ENCODE assay signal across 13 cellular contexts in the genomic region with DNA sequence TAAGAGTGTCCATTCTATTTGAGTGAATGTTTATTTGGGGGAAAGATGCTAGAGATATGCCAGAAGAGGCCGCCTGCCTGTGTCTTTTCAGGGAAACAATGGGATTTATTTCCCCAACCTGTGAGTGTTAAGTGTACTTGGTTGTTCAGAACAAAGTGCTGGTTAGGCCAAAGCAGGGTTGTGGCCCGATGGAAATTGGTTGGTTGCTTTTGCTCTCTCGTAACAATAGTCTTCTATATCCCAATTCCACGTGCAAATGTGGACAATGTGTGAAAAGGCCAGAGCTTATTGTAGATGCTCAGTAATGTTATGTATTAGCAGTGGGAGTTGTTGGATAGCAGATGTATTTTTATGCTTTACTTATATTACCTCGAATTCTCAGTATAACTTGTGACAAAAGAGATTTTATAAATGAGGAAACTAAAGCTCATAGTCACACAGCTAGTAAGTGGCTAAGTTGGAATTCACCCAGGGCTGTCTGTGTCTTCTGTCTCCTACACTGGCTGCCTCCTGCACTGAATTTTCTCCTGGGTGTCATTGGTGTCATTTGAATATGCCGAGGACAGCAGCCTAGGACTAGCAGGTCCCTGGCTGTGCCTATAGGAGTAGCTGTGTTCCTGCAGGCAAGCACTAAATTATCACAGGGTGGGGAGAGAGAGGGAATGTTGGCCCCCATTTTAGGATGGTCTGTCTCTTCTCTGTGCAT. TPM values are rescaled to one million over a fixed set of nuclear protein-coding genes. Genes with fewer than 3 reads are reported as not detected.
A peak's percentile ranks its signal among the peaks of the same experiment; 100 is the strongest.
DNase-seq lines count a peak whose midpoint lies in the region; ATAC-seq and TF ChIP-seq lines count a peak whose summit lies in the region.
"Had no signal": no experiment of that assay in that cellular context is flagged by ENCODE, and none has a peak within 500 bp of the region (broad histone marks: within the 10 kb centered on the region; RNA-seq: fewer than 3 reads in every experiment).

No MANE protein-coding gene starts in this region.

- POLR2A ChIA-PET in A673 (lab: Charles Lee; ENCODE audit: low non-redundant PET), result no interaction called here

- TF ChIP-seq CTCF in A673 (conservative IDR thresholded peaks at IDR 0.05; ENCODE audit: low read depth, low read length), result no peak
- TF ChIP-seq CTCF in HL-60 (IDR thresholded peaks at IDR 0.05; ENCODE audit: insufficient read depth, low read length), result no peak
- TF ChIP-seq CTCF in nephron progenitor cell (IDR thresholded peaks at IDR 0.05), result no peak
- no peak for TF ChIP-seq CTCF in GM13977 (IDR thresholded peaks at IDR 0.05; ENCODE audit: extremely low read depth, insufficient read depth, missing control alignments)

- no TSS peak for BruUV-seq in A673 (replicated peaks; lab: Mats Ljungman, UMichigan)

- intact Hi-C loops in A673 (cut with micrococcal nuclease; ENCODE audit: unreplicated experiment), result no loop called here

- CTCF ChIA-PET in A673 (lab: Charles Lee), result interaction anchor here (0.6 kb wide), 1 partner anchor 191 kb away, joined by 3 read pairs; no protein-coding TSS in a partner anchor

- peaks cover 4% of the 10 kb centered on the region for H3K27me3 Mint-ChIP-seq in nephron progenitor cell (ENCODE audit: low read depth, poor library complexity)
- H3K27me3 Mint-ChIP-seq: activated CD4-positive, alpha-beta T cell treated with anti-CD3 and anti-CD28 coated beads, Interleukin-2, amount 10 ng/mL, durations not matched to agents 24 days and 14 days had no signal

- peaks cover 25% of the 10 kb centered on the region for H3K9me3 Mint-ChIP-seq in nephron progenitor cell

- H3K4me1 Mint-ChIP-seq in nephron progenitor cell, result peaks cover 18% of the 10 kb centered on the region

- no peaks in the 10 kb centered on the region for H3K27me3 ChIP-seq in A673 (replicated peaks; ENCODE audit: insufficient read depth, low read depth, low read length, poor library complexity)
- H3K27me3 ChIP-seq in HL-60 (ENCODE audit: insufficient read depth, poor library complexity, severe bottlenecking), result no peaks in the 10 kb centered on the region

- in situ Hi-C loops in GM13977 (cut with MboI; ENCODE audit: low pct_unique_long_range_greater_than_20kb, low sequenced_read_pairs, unreplicated experiment), result no loop called here

- peak overlapping the region; percentile 22 for H3K27ac Mint-ChIP-seq in nephron progenitor cell
- H3K27ac Mint-ChIP-seq: activated CD4-positive, alpha-beta T cell treated with anti-CD3 and anti-CD28 coated beads, Interleukin-2, amount 10 ng/mL, durations not matched to agents 24 days and 14 days; activated naive CD4-positive, alpha-beta T cell treated with anti-CD3 and anti-CD28 coated beads, Interleukin-2, amount 50 U/mL, for 72 hours had no signal

- H3K36me3 Mint-ChIP-seq in nephron progenitor cell (ENCODE audit: low read depth), result peaks cover 32% of the 10 kb centered on the region

- H3K4me1 ChIP-seq in A673 (ENCODE audit: insufficient read depth, low read length, poor library complexity, severe bottlenecking), result peaks cover 9% of the 10 kb centered on the region

- H3K27ac ChIP-seq in A673 (ENCODE audit: low read depth, low read length, poor library complexity, severe bottlenecking) (peak overlapping the region; percentile 19), HL-60 (replicated peaks) (peak overlapping the region; percentile 22; the same call in 1 of the 2 replicates), epithelial cell of prostate (peak overlapping the region; percentile 6)

- H3K4me3 Mint-ChIP-seq in nephron progenitor cell, result no peak overlapping the region
- H3K4me3 Mint-ChIP-seq: activated CD4-positive, alpha-beta T cell treated with anti-CD3 and anti-CD28 coated beads, Interleukin-2, amount 10 ng/mL, durations not matched to agents 24 days and 14 days had no signal

- DNase-seq in A673 (ENCODE audit: low spot score) (peak; percentile 11), HL-60 (ENCODE audit: low read depth in 1 of 2, low spot score in 1 of 2) (no peak), epithelial cell of prostate (ENCODE audit: low read depth, low spot score) (no peak), nephron progenitor cell (no peak), GM13977 (ENCODE audit: low spot score) (no peak), NCI-H446 (lab: John Stamatoyannopoulos, UW) (no peak), DMS153 (lab: John Stamatoyannopoulos, UW) (no peak)
- DNase-seq: activated CD4-positive, alpha-beta T cell treated with anti-CD3 and anti-CD28 coated beads, Interleukin-2, amount 10 ng/mL, durations not matched to agents 24 days and 14 days; Calu3; NCI-H1694 treated with DMSO at 0.1 percent for 48 hours; SK-N-SH had no signal

- no peaks in the 10 kb centered on the region for H3K9me3 ChIP-seq in A673 (ENCODE audit: low read depth, low read length, poor library complexity, severe bottlenecking)
- H3K9me3 ChIP-seq: SK-N-SH had no signal

- ATAC-seq in GM19452 (IDR thresholded peaks at IDR 0.05; ENCODE audit: unreplicated experiment), result no peak
- ATAC-seq: activated naive CD4-positive, alpha-beta T cell treated with anti-CD3 and anti-CD28 coated beads, Interleukin-2, amount 50 U/mL, for 72 hours had no signal

- no peaks in the 10 kb centered on the region for H3K36me3 ChIP-seq in A673 (ENCODE audit: insufficient read depth, low read length, poor library complexity, severe bottlenecking)

- H3K4me3 ChIP-seq in A673 (ENCODE audit: low read depth, low read length, poor library complexity, severe bottlenecking) (no peak overlapping the region), HL-60 (replicated peaks; ENCODE audit: insufficient read depth, low read length) (no peak overlapping the region)

RNA-seq across cellular contexts. Expression of a gene that starts 21.5 kb away (rescaled TPM):
- total RNA-seq in A673 (2021), result 33.9 and 39.4 TPM in 2 replicates
